Comparison of ENCODE assay signal across 1 cellular context in genomic region chr14:63486729-63487128, GRCh38.
TF ChIP-seq lines count a peak whose summit lies in the region.

No MANE protein-coding gene starts in this region.

TF ChIP-seq in K562, 482 proteins besides CTCF, POLR2A, EP300 and RAD21 (continued from another document):
- TF ChIP-seq E2F6 (IDR thresholded peaks at IDR 0.05; ENCODE audit: borderline replicate concordance in 1 of 2, extremely low read depth in 1 of 2, insufficient read depth in 1 of 2, insufficient read length in 1 of 2, low read depth in 1 of 2, low read length in 1 of 2, poor library complexity in 1 of 2, severe bottlenecking in 1 of 2): no peak
